Comparison of ENCODE assay signal across 16 cellular contexts in the genomic region with DNA sequence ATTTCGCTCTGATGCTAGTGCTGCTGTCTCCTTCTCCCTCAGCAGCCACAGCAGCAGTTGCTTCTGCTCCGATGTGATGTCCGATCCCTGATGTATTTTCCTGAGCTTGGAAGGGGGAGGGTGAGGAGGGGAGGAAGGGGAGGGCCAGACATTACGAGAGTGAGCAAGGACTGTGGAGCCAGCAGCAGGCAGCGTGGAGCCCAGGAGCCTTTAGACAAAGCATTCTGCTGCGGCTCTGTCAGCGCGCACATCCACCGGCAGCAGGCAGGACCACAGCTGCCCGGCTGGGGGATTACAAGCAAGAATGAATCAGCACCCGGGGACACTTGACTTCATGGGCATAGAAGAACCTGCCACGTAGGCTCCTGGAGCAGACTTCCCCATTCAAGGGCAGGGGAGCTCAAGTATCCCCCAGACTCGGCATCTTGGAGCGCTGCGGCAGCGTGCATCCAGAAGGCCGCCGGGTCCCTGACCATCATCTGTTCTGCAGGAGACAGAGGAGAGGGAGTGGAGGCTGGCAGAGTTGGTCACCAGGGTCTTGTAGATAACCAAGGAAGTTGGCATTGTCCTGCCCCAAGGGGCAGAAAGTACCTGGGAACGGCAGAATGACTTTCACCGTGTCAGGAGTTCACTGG.
DNase-seq lines count a peak whose midpoint lies in the region; ATAC-seq and TF ChIP-seq lines count a peak whose summit lies in the region.
"Had no signal": no experiment of that assay in that cellular context is flagged by ENCODE, and none has a peak within 500 bp of the region (broad histone marks: within the 10 kb centered on the region; RNA-seq: fewer than 3 reads in every experiment).

No MANE protein-coding gene starts in this region.

- 66% methylated on average over 2 of the region's 20 CpGs; no CpG with 5 or more reads in 1 of the 2 donors for WGBS in gastroesophageal sphincter (ENCODE audit: low coverage in 1 of 2), 2 donors
- 81 to 88% (median 84%) methylated on average over 20 of the region's 20 CpGs for WGBS in adrenal gland, 4 donors

- TF ChIP-seq CTCF in gastroesophageal sphincter (IDR thresholded peaks at IDR 0.05): no peak
- peak; percentile 29 for TF ChIP-seq CTCF in neural cell (IDR thresholded peaks at IDR 0.05; ENCODE audit: poor library complexity, severe bottlenecking)
- TF ChIP-seq CTCF in adrenal gland (IDR thresholded peaks at IDR 0.05): no peak
- TF ChIP-seq CTCF in breast epithelium (IDR thresholded peaks at IDR 0.05): no peak
- no peak for TF ChIP-seq CTCF in BE2C (IDR thresholded peaks at IDR 0.05; ENCODE audit: low read depth, low read length)

- peak overlapping the region; percentile 37 for H3K4me2 ChIP-seq in neural cell (ENCODE audit: low read length)

- H3K9me2 ChIP-seq in neural cell (ENCODE audit: insufficient read depth, low read length): no peaks in the 10 kb centered on the region

- TF ChIP-seq POLR2A in gastroesophageal sphincter (IDR thresholded peaks at IDR 0.05) (no peak), adrenal gland (IDR thresholded peaks at IDR 0.05) (no peak), breast epithelium (IDR thresholded peaks at IDR 0.05) (no peak)

- H3K36me3 ChIP-seq in NT2/D1 (ENCODE audit: insufficient read depth, insufficient read length, low read length): peaks cover 35% of the 10 kb centered on the region
- peaks cover 0 to 96% of the 10 kb centered on the region in 2 donors for H3K36me3 ChIP-seq in gastroesophageal sphincter
- H3K36me3 ChIP-seq in neural cell (ENCODE audit: insufficient read depth, low read length): no peaks in the 10 kb centered on the region
- H3K36me3 ChIP-seq in adrenal gland (replicated peaks in 1 of 2): peaks cover 0 to 80% of the 10 kb centered on the region in 2 donors
- H3K36me3 ChIP-seq in breast epithelium: no peaks in the 10 kb centered on the region
- H3K36me3 ChIP-seq in BE2C: no peaks in the 10 kb centered on the region

- H3K9ac ChIP-seq in NT2/D1 (ENCODE audit: insufficient read length, low read depth) (peak overlapping the region; percentile 18), neural cell (ENCODE audit: low read length) (peak overlapping the region; percentile 62)

- TF ChIP-seq EP300 in gastroesophageal sphincter (IDR thresholded peaks at IDR 0.05) (no peak), neural cell (conservative IDR thresholded peaks at IDR 0.05; ENCODE audit: poor library complexity, severe bottlenecking) (peak; percentile 40)

- H3K27ac ChIP-seq in gastroesophageal sphincter (peak overlapping the region; percentile 51 to 97 (median 80)), neural cell (ENCODE audit: low read length) (peak overlapping the region; percentile 73), adrenal gland (no peak overlapping the region), breast epithelium (no peak overlapping the region)
- H3K27ac ChIP-seq: suprapubic skin had no signal

- intact Hi-C loops in adrenal gland (cut with DNase I): no loop called here
- intact Hi-C loops in breast epithelium (cut with DNase I; ENCODE audit: low total_unique reads): no loop called here

- H3K4me3 ChIP-seq in NT2/D1 (ENCODE audit: insufficient read length, low read depth): no peak overlapping the region
- H3K4me3 ChIP-seq in gastroesophageal sphincter: peak overlapping the region in 1 of 2 donors; percentile 9
- H3K4me3 ChIP-seq in neural cell (ENCODE audit: low read length): peak overlapping the region; percentile 57
- no peak overlapping the region for H3K4me3 ChIP-seq in adrenal gland
- no peak overlapping the region for H3K4me3 ChIP-seq in breast epithelium
- no peak overlapping the region for H3K4me3 ChIP-seq in BE2C (ENCODE audit: low read depth, low read length)
- H3K4me3 ChIP-seq: suprapubic skin had no signal

- H3K4me1 ChIP-seq in NT2/D1 (ENCODE audit: insufficient read depth, insufficient read length) (peaks cover 11% of the 10 kb centered on the region), gastroesophageal sphincter (peaks cover 13 to 99% (median 18%) of the 10 kb centered on the region in 3 donors), adrenal gland (replicated peaks in 1 of 2) (peaks cover 0 to 1% of the 10 kb centered on the region in 2 donors), breast epithelium (no peaks in the 10 kb centered on the region), BE2C (no peaks in the 10 kb centered on the region)

- ATAC-seq in gastroesophageal sphincter: peak; percentile 77
- no peak for ATAC-seq in GM19351 (IDR thresholded peaks at IDR 0.05; ENCODE audit: unreplicated experiment)
- ATAC-seq: natural killer cell treated with Interleukin-12 subunit alpha and Interleukin-12 subunit beta and Interleukin-15 and Interleukin-18, amount 100 ng/mL, for 72 hours; Panc1 had no signal

- no peaks in the 10 kb centered on the region for H3K27me3 ChIP-seq in NT2/D1 (ENCODE audit: insufficient read depth, insufficient read length)
- H3K27me3 ChIP-seq in gastroesophageal sphincter: no peaks in the 10 kb centered on the region
- H3K27me3 ChIP-seq in neural cell (ENCODE audit: insufficient read depth, low read depth, low read length): no peaks in the 10 kb centered on the region
- no peaks in the 10 kb centered on the region for H3K27me3 ChIP-seq in adrenal gland
- H3K27me3 ChIP-seq in breast epithelium: no peaks in the 10 kb centered on the region
- no peaks in the 10 kb centered on the region for H3K27me3 ChIP-seq in BE2C
- H3K27me3 ChIP-seq: suprapubic skin had no signal

- no peaks in the 10 kb centered on the region for H3K79me2 ChIP-seq in neural cell (replicated peaks; ENCODE audit: insufficient read depth, low read length)

- H4K20me1 ChIP-seq in neural cell (ENCODE audit: insufficient read depth): no peaks in the 10 kb centered on the region

- peak; percentile 39 for TF ChIP-seq RAD21 in neural cell (conservative IDR thresholded peaks at IDR 0.05)

- no peaks in the 10 kb centered on the region for H3K9me3 ChIP-seq in NT2/D1 (ENCODE audit: insufficient read depth, low read length)
- no peaks in the 10 kb centered on the region for H3K9me3 ChIP-seq in gastroesophageal sphincter
- no peaks in the 10 kb centered on the region for H3K9me3 ChIP-seq in neural cell (ENCODE audit: low read length)
- H3K9me3 ChIP-seq in adrenal gland (replicated peaks in 1 of 3): no peaks in the 10 kb centered on the region
- H3K9me3 ChIP-seq in breast epithelium: no peaks in the 10 kb centered on the region
- H3K9me3 ChIP-seq in BE2C: no peaks in the 10 kb centered on the region
- H3K9me3 ChIP-seq: suprapubic skin had no signal

- peak overlapping the region; percentile 1 for H2AFZ ChIP-seq in neural cell (ENCODE audit: low read depth, low read length)

- DNase-seq in Ammon's horn (ENCODE audit: low spot score): peak; percentile 56
- DNase-seq in NT2/D1 (ENCODE audit: low read depth, low spot score): no peak
- no peak for DNase-seq in adrenal gland
- DNase-seq in breast epithelium (ENCODE audit: low spot score in 2 of 2): no peak
- no peak for DNase-seq in BE2C
- DNase-seq: ACHN; activated CD4-positive, alpha-beta T cell treated with anti-CD3 and anti-CD28 coated beads, Interleukin-2, amount 10 ng/mL, durations not matched to agents 7 days and 5 days; Calu3; HFFc6; kidney glomerular epithelial cell had no signal

- no peaks in the 10 kb centered on the region for H3F3A ChIP-seq in neural cell (ENCODE audit: insufficient read depth, low read length, poor library complexity, severe bottlenecking)

TF ChIP-seq in neural cell, 6 proteins besides CTCF, POLR2A, EP300 and RAD21:
- TF ChIP-seq, protein P1, sequence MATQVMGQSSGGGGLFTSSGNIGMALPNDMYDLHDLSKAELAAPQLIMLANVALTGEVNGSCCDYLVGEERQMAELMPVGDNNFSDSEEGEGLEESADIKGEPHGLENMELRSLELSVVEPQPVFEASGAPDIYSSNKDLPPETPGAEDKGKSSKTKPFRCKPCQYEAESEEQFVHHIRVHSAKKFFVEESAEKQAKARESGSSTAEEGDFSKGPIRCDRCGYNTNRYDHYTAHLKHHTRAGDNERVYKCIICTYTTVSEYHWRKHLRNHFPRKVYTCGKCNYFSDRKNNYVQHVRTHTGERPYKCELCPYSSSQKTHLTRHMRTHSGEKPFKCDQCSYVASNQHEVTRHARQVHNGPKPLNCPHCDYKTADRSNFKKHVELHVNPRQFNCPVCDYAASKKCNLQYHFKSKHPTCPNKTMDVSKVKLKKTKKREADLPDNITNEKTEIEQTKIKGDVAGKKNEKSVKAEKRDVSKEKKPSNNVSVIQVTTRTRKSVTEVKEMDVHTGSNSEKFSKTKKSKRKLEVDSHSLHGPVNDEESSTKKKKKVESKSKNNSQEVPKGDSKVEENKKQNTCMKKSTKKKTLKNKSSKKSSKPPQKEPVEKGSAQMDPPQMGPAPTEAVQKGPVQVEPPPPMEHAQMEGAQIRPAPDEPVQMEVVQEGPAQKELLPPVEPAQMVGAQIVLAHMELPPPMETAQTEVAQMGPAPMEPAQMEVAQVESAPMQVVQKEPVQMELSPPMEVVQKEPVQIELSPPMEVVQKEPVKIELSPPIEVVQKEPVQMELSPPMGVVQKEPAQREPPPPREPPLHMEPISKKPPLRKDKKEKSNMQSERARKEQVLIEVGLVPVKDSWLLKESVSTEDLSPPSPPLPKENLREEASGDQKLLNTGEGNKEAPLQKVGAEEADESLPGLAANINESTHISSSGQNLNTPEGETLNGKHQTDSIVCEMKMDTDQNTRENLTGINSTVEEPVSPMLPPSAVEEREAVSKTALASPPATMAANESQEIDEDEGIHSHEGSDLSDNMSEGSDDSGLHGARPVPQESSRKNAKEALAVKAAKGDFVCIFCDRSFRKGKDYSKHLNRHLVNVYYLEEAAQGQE (IDR thresholded peaks at IDR 0.05; ENCODE audit: borderline replicate concordance): peak; percentile 73
- TF ChIP-seq TAF1 (IDR thresholded peaks at IDR 0.05; ENCODE audit: low read depth) (peak; percentile 22), MXI1 (conservative IDR thresholded peaks at IDR 0.05; ENCODE audit: poor library complexity, severe bottlenecking) (peak; percentile 38), POLR2AphosphoS5 (IDR thresholded peaks at IDR 0.05) (no peak), SMC3 (conservative IDR thresholded peaks at IDR 0.05; ENCODE audit: poor library complexity) (peak; percentile 49), EZH2 (IDR thresholded peaks at IDR 0.05; ENCODE audit: borderline replicate concordance, insufficient read depth, low read length, poor library complexity, severe bottlenecking) (no peak)

Comparison
In these comparisons a context has a peak if more than half of its experiments do, and no peak if none do; other contexts are left out.
1. H3K27ac ChIP-seq: peak in gastroesophageal sphincter (4 of 4) and neural cell (single experiment); none in adrenal gland (0 of 5) and breast epithelium (0 of 2).